19 cellular contexts compared by ENCODE assay signal in genomic region chr14:105063041-105063440, GRCh38. TPM values are rescaled to one million over a fixed set of nuclear protein-coding genes. Genes with fewer than 3 reads are reported as not detected.
DNase-seq lines count a peak whose midpoint lies in the region; ATAC-seq, FAIRE-seq and TF ChIP-seq lines count a peak whose summit lies in the region.
"Had no signal": no experiment of that assay in that cellular context is flagged by ENCODE, and none has a peak within 500 bp of the region (broad histone marks: within the 10 kb centered on the region; RNA-seq: fewer than 3 reads in every experiment).

No MANE protein-coding gene starts in this region.

- H2BK5ac ChIP-seq in trophoblast cell (ENCODE audit: low read depth, low read length, poor library complexity) = no peak overlapping the region

- H4K8ac ChIP-seq in trophoblast cell (ENCODE audit: low read depth, low read length) = no peak overlapping the region

- H3K23ac ChIP-seq in trophoblast cell (ENCODE audit: low read length) = no peak overlapping the region

- H3K4me2 ChIP-seq in trophoblast cell (ENCODE audit: low read length) = no peak overlapping the region

- H3K4me3 ChIP-seq in right cardiac atrium (ENCODE audit: low read length) (no peak overlapping the region), kidney (ENCODE audit: low read length in 2 of 2) (no peak overlapping the region), trophoblast cell (ENCODE audit: low read depth, low read length) (no peak overlapping the region)
- H3K4me3 ChIP-seq: breast epithelium, prostate gland, tibial nerve had no signal

- H3K79me1 ChIP-seq in trophoblast cell (ENCODE audit: low read length) = no peaks in the 10 kb centered on the region

- H3K36me3 Mint-ChIP-seq in T-helper 17 cell (ENCODE audit: low read depth) (no peaks in the 10 kb centered on the region), type B pancreatic cell (no peaks in the 10 kb centered on the region)

- no peak overlapping the region for H3K14ac ChIP-seq in trophoblast cell (ENCODE audit: low read length)

- no peak overlapping the region for H2BK120ac ChIP-seq in trophoblast cell (ENCODE audit: insufficient read depth, low read length, poor library complexity)

- no peak overlapping the region for H4K91ac ChIP-seq in trophoblast cell (ENCODE audit: low read depth, low read length)

- no peak overlapping the region for H4K12ac ChIP-seq in trophoblast cell (ENCODE audit: low read depth, low read length)

- H3K9ac ChIP-seq in kidney (ENCODE audit: low read length in 2 of 2) = no peak overlapping the region
- H3K9ac ChIP-seq in trophoblast cell (ENCODE audit: low read length) = no peak overlapping the region

- no peak for TF ChIP-seq CTCF in kidney (IDR thresholded peaks at IDR 0.05; ENCODE audit: borderline replicate concordance, extremely low read depth, insufficient read depth)
- no peak for TF ChIP-seq CTCF in type B pancreatic cell (conservative IDR thresholded peaks at IDR 0.05)

- peak overlapping the region; percentile 99 for H3K27ac Mint-ChIP-seq in T-helper 17 cell
- H3K27ac Mint-ChIP-seq in type B pancreatic cell = no peak overlapping the region

- peaks cover 8% of the 10 kb centered on the region for H3K4me1 ChIP-seq in right cardiac atrium (ENCODE audit: control insufficient read depth, insufficient read depth, low read length)
- H3K4me1 ChIP-seq in kidney (ENCODE audit: control insufficient read depth in 1 of 2, insufficient read depth in 1 of 2, low read depth in 1 of 2, low read length in 2 of 2) = peaks cover 0 to 15% of the 10 kb centered on the region in 2 donors
- peaks cover 3 to 8% of the 10 kb centered on the region in 2 experiments for H3K4me1 ChIP-seq in trophoblast cell (ENCODE audit: control insufficient read depth in 1 of 2, insufficient read depth in 2 of 2, low read length in 2 of 2)
- H3K4me1 ChIP-seq: breast epithelium, prostate gland had no signal

- H3K4me3 Mint-ChIP-seq in T-helper 17 cell (peak overlapping the region; percentile 96), type B pancreatic cell (no peak overlapping the region)

- H3K27me3 ChIP-seq in right cardiac atrium (ENCODE audit: control insufficient read depth, insufficient read depth) = no peaks in the 10 kb centered on the region
- H3K27me3 ChIP-seq in trophoblast cell (ENCODE audit: insufficient read depth, low read length) = no peaks in the 10 kb centered on the region
- H3K27me3 ChIP-seq: BE2C had no signal

- no peaks in the 10 kb centered on the region for H3K27me3 Mint-ChIP-seq in T-helper 17 cell
- H3K27me3 Mint-ChIP-seq in type B pancreatic cell = peaks cover 3% of the 10 kb centered on the region

- H3K36me3 ChIP-seq in kidney (ENCODE audit: control insufficient read depth in 1 of 2, insufficient read depth in 2 of 2, low read length in 2 of 2) (no peaks in the 10 kb centered on the region), trophoblast cell (ENCODE audit: control insufficient read depth in 1 of 2, insufficient read depth in 2 of 2, low read length in 2 of 2) (no peaks in the 10 kb centered on the region)
- H3K36me3 ChIP-seq: BE2C, breast epithelium, prostate gland, tibial nerve had no signal

- no peak overlapping the region for H2BK12ac ChIP-seq in trophoblast cell (ENCODE audit: low read length)

- H3K4me1 Mint-ChIP-seq in T-helper 17 cell = peaks cover 61% of the 10 kb centered on the region
- H3K4me1 Mint-ChIP-seq in type B pancreatic cell (ENCODE audit: unreplicated experiment) = peaks cover 7% of the 10 kb centered on the region

- H2AK5ac ChIP-seq in trophoblast cell (ENCODE audit: low read length) = no peak overlapping the region

- H3K9me3 ChIP-seq in right cardiac atrium (ENCODE audit: control insufficient read depth, low read length) = no peaks in the 10 kb centered on the region
- no peaks in the 10 kb centered on the region for H3K9me3 ChIP-seq in T-helper 17 cell (ENCODE audit: control insufficient read depth, low read length, poor library complexity, severe bottlenecking)
- no peaks in the 10 kb centered on the region for H3K9me3 ChIP-seq in kidney (ENCODE audit: control insufficient read depth in 1 of 2, low read length in 2 of 2)
- H3K9me3 ChIP-seq in trophoblast cell (ENCODE audit: insufficient read depth, low read depth, low read length) = peaks cover 3% of the 10 kb centered on the region
- H3K9me3 ChIP-seq: BE2C, breast epithelium, prostate gland, tibial nerve had no signal

- WGBS in right cardiac atrium = 68% methylated on average over 11 of the region's 11 CpGs
- WGBS in trophoblast cell (ENCODE audit: extremely low coverage, insufficient coverage, insufficient read length) = no CpG with 5 or more reads among the region's 11 CpGs

- ATAC-seq in right cardiac atrium (no peak), Right ventricle myocardium superior (ENCODE audit: poor library complexity) (no peak), T-helper 17 cell (no peak), GM19452 (IDR thresholded peaks at IDR 0.05; ENCODE audit: unreplicated experiment) (no peak)

- no peak for FAIRE-seq in kidney (lab: Jason Lieb, UNC)
- FAIRE-seq: islet of Langerhans had no signal

- no peak overlapping the region for H3K4ac ChIP-seq in trophoblast cell (ENCODE audit: low read depth, low read length)

- H3K79me2 ChIP-seq in trophoblast cell (ENCODE audit: control insufficient read depth, insufficient read depth, low read length, poor library complexity) = peaks cover 1% of the 10 kb centered on the region

- no peaks in the 10 kb centered on the region for H3K9me3 Mint-ChIP-seq in type B pancreatic cell

- H2AFZ ChIP-seq in trophoblast cell (ENCODE audit: insufficient read depth, low read length, poor library complexity) = no peak overlapping the region

- DNase-seq in right cardiac atrium (peak in 2 of 3 donors; percentile 20 to 24), Right ventricle myocardium superior (no peak), T-helper 17 cell (no peak), kidney (peak; percentile 46), trophoblast cell (no peak), type B pancreatic cell (ENCODE audit: extremely low spot score, unreplicated experiment) (no peak)
- DNase-seq in activated effector memory CD4-positive, alpha-beta T cell treated with anti-CD3 and anti-CD28 coated beads, Interleukin-2, amount 50 U/mL, for 16 hours = no peak
- DNase-seq: activated effector memory CD4-positive, alpha-beta T cell treated with Interleukin-2 at 50 U/mL for 16 hours; BE2C; EL; NCI-H1048; stimulated activated CD4-positive, alpha-beta T cell treated with anti-CD3 and anti-CD28 coated beads, Interleukin-15, amount 100 ng/mL, for 24 hours had no signal

- H3K27ac ChIP-seq in right cardiac atrium (ENCODE audit: low read length) = no peak overlapping the region
- no peak overlapping the region for H3K27ac ChIP-seq in kidney (ENCODE audit: low read depth in 2 of 2, low read length in 2 of 2)
- H3K27ac ChIP-seq in trophoblast cell (ENCODE audit: low read depth, low read length) = no peak overlapping the region
- H3K27ac ChIP-seq: breast epithelium, prostate gland, VCaP had no signal

- intact Hi-C loops in right cardiac atrium (cut with DNase I) = no loop called here
- intact Hi-C loops in Right ventricle myocardium superior (cut with DNase I) = no loop called here
- intact Hi-C loops in kidney (cut with DNase I) = no loop called here

- H3K18ac ChIP-seq in trophoblast cell (ENCODE audit: low read length) = no peak overlapping the region

RNA-seq across cellular contexts. Expression of gene GPR132, which starts 2.2 kb away (rescaled TPM):
- total RNA-seq in right cardiac atrium = under 1 TPM; 0.62 to 0.80 (median 0.73) TPM
- polyA plus RNA-seq in right cardiac atrium = 0.32 TPM
- 1.3 TPM for total RNA-seq in Right ventricle myocardium superior
- total RNA-seq in T-helper 17 cell = 10 to 100 TPM; 43.4 to 47.1 TPM
- total RNA-seq in kidney = 4.2 TPM
- polyA plus RNA-seq in kidney (ENCODE audit: insufficient read depth, low read depth, low replicate concordance) = 0.17 TPM
- polyA plus RNA-seq in trophoblast cell (2013) = 0.04 and 0.10 TPM in 2 replicates
- total RNA-seq in type B pancreatic cell (ENCODE audit: low replicate concordance) = 0.24 and 0.33 TPM in 2 replicates
- total RNA-seq: SK-MEL-5 had no signal

RNA-seq across cellular contexts. Expression of gene CDCA4, which starts 42.2 kb away (rescaled TPM):
- total RNA-seq in right cardiac atrium (1 to 10 TPM; 2.9 to 3.9 (median 3.3) TPM), Right ventricle myocardium superior (1.6 TPM), T-helper 17 cell (10 to 100 TPM; 16.1 to 18.4 TPM), kidney (6.3 TPM), type B pancreatic cell (ENCODE audit: low replicate concordance) (21.2 and 29.7 TPM in 2 replicates)
- polyA plus RNA-seq in right cardiac atrium (2.5 TPM), kidney (ENCODE audit: insufficient read depth, low read depth, low replicate concordance) (4.1 TPM)
- 16.8 and 18.1 TPM in 2 replicates for polyA plus RNA-seq in trophoblast cell (2013)

Comparison
In these comparisons a context has a peak if more than half of its experiments do, and no peak if none do; other contexts are left out.
1. DNase-seq: peak in right cardiac atrium (2 of 3) and kidney (single experiment); none in Right ventricle myocardium superior (single experiment), T-helper 17 cell (0 of 3), trophoblast cell (0 of 2), activated effector memory CD4-positive, alpha-beta T cell treated with anti-CD3 and anti-CD28 coated beads, Interleukin-2, amount 50 U/mL, for 16 hours (single experiment) and type B pancreatic cell (single experiment).